In the genomic region with DNA sequence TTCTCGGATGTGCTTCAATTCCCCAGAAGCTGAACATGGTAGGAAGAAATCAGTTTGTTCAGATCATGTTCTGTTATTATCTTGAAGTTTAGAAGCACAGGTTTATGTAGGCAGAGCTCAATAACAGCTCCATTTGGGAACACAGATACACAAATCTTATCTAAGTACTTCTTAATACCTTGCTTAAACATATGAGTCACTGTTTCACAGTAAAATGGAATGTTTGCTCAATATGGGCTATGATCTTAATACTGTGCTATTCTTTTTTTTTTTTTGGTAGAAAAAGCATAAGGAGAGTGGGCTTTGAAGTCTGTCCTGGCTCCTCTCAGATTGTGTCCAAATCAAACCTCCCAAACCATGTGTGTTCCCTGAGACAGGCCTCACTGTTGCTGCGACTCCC, we compare ENCODE assay signal across 19 cellular contexts. TPM values are rescaled to one million over a fixed set of nuclear protein-coding genes. Genes with fewer than 3 reads are reported as not detected.
DNase-seq lines count a peak whose midpoint lies in the region; ATAC-seq and TF ChIP-seq lines count a peak whose summit lies in the region.
"Had no signal": no experiment of that assay in that cellular context is flagged by ENCODE, and none has a peak within 500 bp of the region (broad histone marks: within the 10 kb centered on the region; RNA-seq: fewer than 3 reads in every experiment).

No MANE protein-coding gene starts in this region.

- TF ChIP-seq CTCF in fibroblast of pulmonary artery (IDR thresholded peaks at IDR 0.05; ENCODE audit: low read length, missing control alignments) = no peak
- TF ChIP-seq CTCF in retinal pigment epithelial cell (conservative IDR thresholded peaks at IDR 0.05; ENCODE audit: low read depth, low read length) = no peak

- no peaks in the 10 kb centered on the region for H3K4me1 Mint-ChIP-seq in activated T-helper 17 cell treated with anti-CD3 and anti-CD28 coated beads, Interleukin-2, amount 50 U/mL, for 72 hours
- H3K4me1 Mint-ChIP-seq: activated CD8-positive, alpha-beta memory T cell treated with anti-CD3 and anti-CD28 coated beads, Interleukin-2, amount 10 ng/mL, durations not matched to agents 7 days and 5 days; activated naive CD4-positive, alpha-beta T cell treated with anti-CD3 and anti-CD28 coated beads, Interleukin-2, amount 50 U/mL, for 24 hours had no signal

- H3K9ac ChIP-seq in adipocyte (ENCODE audit: low read length) = peak overlapping the region; percentile 44
- H3K9ac ChIP-seq: parathyroid adenoma had no signal

- H3K36me3 ChIP-seq in adipocyte (ENCODE audit: control insufficient read depth, insufficient read depth, low read length, severe bottlenecking) = no peaks in the 10 kb centered on the region
- H3K36me3 ChIP-seq: upper lobe of left lung had no signal

- H3K9me3 Mint-ChIP-seq in activated T-helper 17 cell treated with anti-CD3 and anti-CD28 coated beads, Interleukin-2, amount 50 U/mL, for 72 hours = no peaks in the 10 kb centered on the region
- H3K9me3 Mint-ChIP-seq: activated naive CD4-positive, alpha-beta T cell treated with anti-CD3 and anti-CD28 coated beads, Interleukin-2, amount 50 U/mL, for 24 hours; CD4-positive, alpha-beta T cell had no signal

- H3K27me3 Mint-ChIP-seq in activated T-helper 17 cell treated with anti-CD3 and anti-CD28 coated beads, Interleukin-2, amount 50 U/mL, for 72 hours = no peaks in the 10 kb centered on the region
- H3K27me3 Mint-ChIP-seq: activated naive CD4-positive, alpha-beta T cell treated with anti-CD3 and anti-CD28 coated beads, Interleukin-2, amount 50 U/mL, for 24 hours; CD4-positive, alpha-beta T cell had no signal

- H3K4me1 ChIP-seq in adipocyte (ENCODE audit: control insufficient read depth, insufficient read depth, low read length) = peaks cover 34% of the 10 kb centered on the region
- H3K4me1 ChIP-seq: parathyroid adenoma had no signal

- no peak overlapping the region for H3K4me3 Mint-ChIP-seq in activated T-helper 17 cell treated with anti-CD3 and anti-CD28 coated beads, Interleukin-2, amount 50 U/mL, for 72 hours
- H3K4me3 Mint-ChIP-seq: activated CD8-positive, alpha-beta memory T cell treated with anti-CD3 and anti-CD28 coated beads, Interleukin-2, amount 10 ng/mL, durations not matched to agents 7 days and 5 days; activated naive CD4-positive, alpha-beta T cell treated with anti-CD3 and anti-CD28 coated beads, Interleukin-2, amount 50 U/mL, for 24 hours; CD4-positive, alpha-beta T cell had no signal

- H3K9me3 ChIP-seq in adipocyte (ENCODE audit: control insufficient read depth, low read length) = no peaks in the 10 kb centered on the region
- H3K9me3 ChIP-seq: upper lobe of left lung had no signal

- H3K4me3 ChIP-seq in adipocyte (ENCODE audit: low read length) (no peak overlapping the region), fibroblast of pulmonary artery (replicated peaks; ENCODE audit: low read depth, low read length) (no peak overlapping the region), retinal pigment epithelial cell (ENCODE audit: low read length) (no peak overlapping the region)
- H3K4me3 ChIP-seq: upper lobe of left lung had no signal

- no peaks in the 10 kb centered on the region for H3K27me3 ChIP-seq in adipocyte (replicated peaks; ENCODE audit: control insufficient read depth, insufficient read depth, low read length)
- H3K27me3 ChIP-seq: upper lobe of left lung had no signal

- no peaks in the 10 kb centered on the region for H3K36me3 Mint-ChIP-seq in activated T-helper 17 cell treated with anti-CD3 and anti-CD28 coated beads, Interleukin-2, amount 50 U/mL, for 72 hours (ENCODE audit: low read depth)
- H3K36me3 Mint-ChIP-seq: activated CD8-positive, alpha-beta memory T cell treated with anti-CD3 and anti-CD28 coated beads, Interleukin-2, amount 10 ng/mL, durations not matched to agents 7 days and 5 days; activated naive CD4-positive, alpha-beta T cell treated with anti-CD3 and anti-CD28 coated beads, Interleukin-2, amount 50 U/mL, for 24 hours had no signal

- no peak for ATAC-seq in activated T-helper 17 cell treated with anti-CD3 and anti-CD28 coated beads, Interleukin-2, amount 50 U/mL, for 72 hours (replicated peaks)
- ATAC-seq: activated CD8-positive, alpha-beta memory T cell treated with anti-CD3 and anti-CD28 coated beads, Interleukin-2, amount 10 ng/mL, durations not matched to agents 7 days and 5 days had no signal

- H3K27ac Mint-ChIP-seq in activated T-helper 17 cell treated with anti-CD3 and anti-CD28 coated beads, Interleukin-2, amount 50 U/mL, for 72 hours = no peak overlapping the region
- H3K27ac Mint-ChIP-seq: activated CD8-positive, alpha-beta memory T cell treated with anti-CD3 and anti-CD28 coated beads, Interleukin-2, amount 10 ng/mL, durations not matched to agents 7 days and 5 days; activated naive CD4-positive, alpha-beta T cell treated with anti-CD3 and anti-CD28 coated beads, Interleukin-2, amount 50 U/mL, for 24 hours; CD4-positive, alpha-beta T cell had no signal

- DNase-seq in DMS53 (lab: John Stamatoyannopoulos, UW) (peak; percentile 62), adipocyte (ENCODE audit: low read depth) (peak; percentile 61), fibroblast of pulmonary artery (ENCODE audit: low read depth) (peak; percentile 68), retinal pigment epithelial cell (ENCODE audit: low read depth) (peak; percentile 60), activated gamma-delta T cell (lab: John Stamatoyannopoulos, UW) (no peak), NCI-H2171 (lab: John Stamatoyannopoulos, UW) (no peak)
- DNase-seq in stimulated activated CD4-positive, alpha-beta T cell treated with anti-CD3 and anti-CD28 coated beads, Interleukin-4, amount 100 ng/mL, for 4 hours = no peak
- DNase-seq: activated CD8-positive, alpha-beta memory T cell treated with anti-CD3 and anti-CD28 coated beads, Interleukin-2, amount 10 ng/mL, durations not matched to agents 7 days and 5 days; CD4-positive, alpha-beta T cell; GOT3; KBM-7; NCI-H510A; upper lobe of left lung had no signal

RNA-seq across cellular contexts. Expression of a gene that starts 13.4 kb away (rescaled TPM):
- not detected for total RNA-seq in activated T-helper 17 cell treated with anti-CD3 and anti-CD28 coated beads, Interleukin-2, amount 50 U/mL, for 72 hours
- total RNA-seq: activated CD8-positive, alpha-beta memory T cell treated with anti-CD3 and anti-CD28 coated beads, Interleukin-2, amount 10 ng/mL, durations not matched to agents 7 days and 5 days; CD4-positive, alpha-beta T cell; chondrocyte; epithelial cell of proximal tubule; mononuclear cell had no signal

RNA-seq across cellular contexts. Expression of a gene that starts 54.6 kb away (rescaled TPM):
- not detected for total RNA-seq in activated T-helper 17 cell treated with anti-CD3 and anti-CD28 coated beads, Interleukin-2, amount 50 U/mL, for 72 hours
- total RNA-seq: activated CD8-positive, alpha-beta memory T cell treated with anti-CD3 and anti-CD28 coated beads, Interleukin-2, amount 10 ng/mL, durations not matched to agents 7 days and 5 days; CD4-positive, alpha-beta T cell; chondrocyte; epithelial cell of proximal tubule; mononuclear cell; upper lobe of left lung had no signal

RNA-seq across cellular contexts. Expression of a gene that starts 56.8 kb away (rescaled TPM):
- 100 to 1,000 TPM; 150 to 172 TPM for total RNA-seq in activated T-helper 17 cell treated with anti-CD3 and anti-CD28 coated beads, Interleukin-2, amount 50 U/mL, for 72 hours

Comparison
In these comparisons a context has a peak if more than half of its experiments do, and no peak if none do; other contexts are left out.
1. DNase-seq: peak in DMS53 (single experiment), adipocyte (single experiment), fibroblast of pulmonary artery (single experiment) and retinal pigment epithelial cell (single experiment); none in stimulated activated CD4-positive, alpha-beta T cell treated with anti-CD3 and anti-CD28 coated beads, Interleukin-4, amount 100 ng/mL, for 4 hours (0 of 2), activated gamma-delta T cell (single experiment) and NCI-H2171 (single experiment).